15 cellular contexts compared by ENCODE assay signal in the genomic region with DNA sequence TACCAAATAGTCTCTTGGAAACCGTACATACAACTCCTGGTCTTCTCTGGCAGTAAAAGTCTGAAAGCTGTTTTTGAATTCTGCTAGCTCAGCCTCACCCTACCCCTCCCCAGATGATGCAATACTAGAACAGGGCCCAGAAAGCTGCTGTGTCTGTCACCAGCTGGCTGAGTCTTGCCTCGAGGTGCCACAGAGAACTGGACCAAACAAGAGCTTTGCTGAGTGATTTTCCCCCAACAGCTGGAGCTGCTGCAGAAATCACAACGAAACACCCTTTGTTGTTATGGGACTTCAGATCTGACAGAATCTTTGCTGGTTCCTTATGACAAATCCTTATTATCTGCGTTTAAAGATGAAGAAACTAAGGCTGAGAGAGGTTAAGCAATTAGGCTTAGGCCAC.
DNase-seq lines count a peak whose midpoint lies in the region; ATAC-seq and TF ChIP-seq lines count a peak whose summit lies in the region.
"Had no signal": no experiment of that assay in that cellular context is flagged by ENCODE, and none has a peak within 500 bp of the region (broad histone marks: within the 10 kb centered on the region; RNA-seq: fewer than 3 reads in every experiment).

No MANE protein-coding gene starts in this region.

- DNase-seq in EH (ENCODE audit: low read depth) (peak; percentile 5), dedifferentiated amniotic fluid mesenchymal stem cell (ENCODE audit: extremely low spot score) (peak; percentile 69), middle frontal gyrus (ENCODE audit: extremely low spot score, low spot score) (peak; percentile 31), left lobe of liver (ENCODE audit: low spot score) (no peak), KG1 (lab: John Stamatoyannopoulos, UW) (no peak)
- no peak for DNase-seq in activated CD4-positive, alpha-beta T cell treated with anti-CD3 and anti-CD28 coated beads, Interleukin-2, amount 10 ng/mL, durations not matched to agents 24 days and 14 days
- DNase-seq: activated CD4-positive, alpha-beta T cell treated with anti-CD3 and anti-CD28 coated beads for 4 hours; NCI-H2107; stimulated activated CD4-positive, alpha-beta T cell treated with anti-CD3 and anti-CD28 coated beads, Interleukin-4, amount 100 ng/mL, for 1 hour; stimulated activated naive B cell treated with anti-CD40 and anti-IgM and Interleukin-4, amounts not matched to agents 10 μg/mL and 1 μg/mL and 100 μg/mL, for 72 hours had no signal

- ATAC-seq in GM18505 (IDR thresholded peaks at IDR 0.05; ENCODE audit: unreplicated experiment): no peak
- no peak for ATAC-seq in left lobe of liver
- ATAC-seq: stimulated activated naive B cell treated with anti-CD40 and anti-IgM and Interleukin-4, amounts not matched to agents 10 μg/mL and 1 μg/mL and 100 μg/mL, for 72 hours had no signal

- H3K79me2 ChIP-seq in Loucy (ENCODE audit: insufficient read depth, low read length): peaks cover 3% of the 10 kb centered on the region; the same call in 1 of the 2 replicates
- H3K79me2 ChIP-seq: parathyroid adenoma had no signal

- H2AFZ ChIP-seq in Loucy (ENCODE audit: low read length): 0 out of 2 replicates have a peak overlapping the region, but pooled peaks have one; percentile 6
- H2AFZ ChIP-seq: parathyroid adenoma had no signal

- H3K4me1 Mint-ChIP-seq in activated CD4-positive, alpha-beta T cell treated with anti-CD3 and anti-CD28 coated beads, Interleukin-2, amount 10 ng/mL, durations not matched to agents 24 days and 14 days: peaks cover 20% of the 10 kb centered on the region

- H3K36me3 ChIP-seq in Loucy (ENCODE audit: insufficient read depth, low read length): no peaks in the 10 kb centered on the region
- H3K36me3 ChIP-seq: ascending aorta had no signal

- no peak overlapping the region for H3K4me3 ChIP-seq in Loucy (ENCODE audit: low read length, poor library complexity, severe bottlenecking)
- H3K4me3 ChIP-seq: ascending aorta had no signal

- H3K4me3 Mint-ChIP-seq in activated CD4-positive, alpha-beta T cell treated with anti-CD3 and anti-CD28 coated beads, Interleukin-2, amount 10 ng/mL, durations not matched to agents 24 days and 14 days: no peak overlapping the region
- H3K4me3 Mint-ChIP-seq: stimulated activated naive B cell treated with anti-CD40 and anti-IgM and Interleukin-4, amounts not matched to agents 10 μg/mL and 1 μg/mL and 100 μg/mL, for 72 hours had no signal

- H3K9me2 ChIP-seq in Loucy (replicated peaks; ENCODE audit: low read depth, low read length): no peaks in the 10 kb centered on the region

- H3K4me2 ChIP-seq in Loucy (ENCODE audit: low read depth, low read length, poor library complexity, severe bottlenecking): peak overlapping the region; percentile 48

- H3K9me3 Mint-ChIP-seq in activated CD4-positive, alpha-beta T cell treated with anti-CD3 and anti-CD28 coated beads, Interleukin-2, amount 10 ng/mL, durations not matched to agents 24 days and 14 days: no peaks in the 10 kb centered on the region
- H3K9me3 Mint-ChIP-seq: stimulated activated naive B cell treated with anti-CD40 and anti-IgM and Interleukin-4, amounts not matched to agents 10 μg/mL and 1 μg/mL and 100 μg/mL, for 72 hours had no signal

- no peak for TF ChIP-seq POLR2A in GM18505 (IDR thresholded peaks at IDR 0.05; ENCODE audit: borderline replicate concordance, extremely low read depth, insufficient read depth, insufficient read length)

- H3K27me3 Mint-ChIP-seq in activated CD4-positive, alpha-beta T cell treated with anti-CD3 and anti-CD28 coated beads, Interleukin-2, amount 10 ng/mL, durations not matched to agents 24 days and 14 days: peaks cover 34% of the 10 kb centered on the region

- peaks cover 2% of the 10 kb centered on the region for H3K36me3 Mint-ChIP-seq in activated CD4-positive, alpha-beta T cell treated with anti-CD3 and anti-CD28 coated beads, Interleukin-2, amount 10 ng/mL, durations not matched to agents 24 days and 14 days (ENCODE audit: low read depth)

- intact Hi-C loops in activated CD4-positive, alpha-beta T cell treated with anti-CD3 and anti-CD28 coated beads, Interleukin-2, amount 10 ng/mL, durations not matched to agents 24 days and 14 days (cut with micrococcal nuclease): loop anchor here (5.0 to 10.0 kb wide), 4 partner anchors 42 to 965 kb away; no protein-coding TSS in a partner anchor

- no peaks in the 10 kb centered on the region for H3K27me3 ChIP-seq in Loucy (ENCODE audit: insufficient read depth, low read length, poor library complexity, severe bottlenecking)

- peak overlapping the region; percentile 14 for H3K9ac ChIP-seq in Loucy (ENCODE audit: low read depth, low read length, poor library complexity, severe bottlenecking)
- H3K9ac ChIP-seq: parathyroid adenoma had no signal

- no peaks in the 10 kb centered on the region for H3K9me3 ChIP-seq in Loucy (ENCODE audit: insufficient read depth, low read depth, low read length)
- H3K9me3 ChIP-seq: ascending aorta had no signal

- peaks cover 45% of the 10 kb centered on the region for H3K4me1 ChIP-seq in Loucy (ENCODE audit: insufficient read depth, low read length, poor library complexity, severe bottlenecking)
- H3K4me1 ChIP-seq: parathyroid adenoma had no signal

- no peaks in the 10 kb centered on the region for H4K20me1 ChIP-seq in Loucy (ENCODE audit: insufficient read depth, low read length, poor library complexity, severe bottlenecking)

- no peak overlapping the region for H3K27ac Mint-ChIP-seq in activated CD4-positive, alpha-beta T cell treated with anti-CD3 and anti-CD28 coated beads, Interleukin-2, amount 10 ng/mL, durations not matched to agents 24 days and 14 days
- H3K27ac Mint-ChIP-seq: CD14-positive monocyte; stimulated activated naive B cell treated with anti-CD40 and anti-IgM and Interleukin-4, amounts not matched to agents 10 μg/mL and 1 μg/mL and 100 μg/mL, for 72 hours had no signal

- TF ChIP-seq CTCF in Loucy (conservative IDR thresholded peaks at IDR 0.05; ENCODE audit: low read length): no peak

- H3F3A ChIP-seq in Loucy (ENCODE audit: low read depth): no peaks in the 10 kb centered on the region

Comparison
In these comparisons a context has a peak if more than half of its experiments do, and no peak if none do; other contexts are left out.
1. DNase-seq: peak in EH (single experiment), dedifferentiated amniotic fluid mesenchymal stem cell (single experiment) and middle frontal gyrus (single experiment); none in left lobe of liver (single experiment), KG1 (single experiment) and activated CD4-positive, alpha-beta T cell treated with anti-CD3 and anti-CD28 coated beads, Interleukin-2, amount 10 ng/mL, durations not matched to agents 24 days and 14 days (single experiment).